ENCODE assay signal across 9 cellular contexts in the genomic region with DNA sequence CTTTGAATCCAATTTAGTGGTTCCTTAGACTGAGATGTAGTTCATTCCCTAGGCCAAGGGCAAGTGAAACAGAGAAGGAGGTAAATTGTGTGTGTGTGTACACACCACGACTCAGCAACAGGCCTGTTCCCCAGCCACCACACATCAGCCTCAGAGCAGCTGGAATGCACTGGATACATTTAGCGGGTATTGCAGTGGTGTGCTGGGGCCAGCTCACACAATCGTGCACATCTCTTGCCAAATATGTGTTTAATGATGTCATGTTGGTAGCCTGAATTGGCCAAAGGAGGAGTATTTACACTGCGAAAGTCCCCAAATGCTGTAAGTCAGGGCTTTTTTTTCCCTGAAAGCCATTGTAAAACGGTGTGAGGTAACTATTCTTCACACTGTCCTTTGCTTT.
DNase-seq lines count a peak whose midpoint lies in the region; ATAC-seq and TF ChIP-seq lines count a peak whose summit lies in the region.
"Had no signal": no experiment of that assay in that cellular context is flagged by ENCODE, and none has a peak within 500 bp of the region (broad histone marks: within the 10 kb centered on the region; RNA-seq: fewer than 3 reads in every experiment).

No MANE protein-coding gene starts in this region.

- ATAC-seq in PC-3 (peak; percentile 73), HG03521 (IDR thresholded peaks at IDR 0.05; ENCODE audit: unreplicated experiment) (no peak)

- H3K4me1 Mint-ChIP-seq in Caco-2 (ENCODE audit: low read depth, unreplicated experiment): peaks cover 6% of the 10 kb centered on the region

- peak overlapping the region; percentile 63 for H3K27ac Mint-ChIP-seq in Caco-2 (ENCODE audit: unreplicated experiment)

- H3K4ac ChIP-seq in trophoblast cell (ENCODE audit: low read depth, low read length): no peak overlapping the region

- H3K27ac ChIP-seq in PC-3 (ENCODE audit: low read length) (no peak overlapping the region), trophoblast cell (ENCODE audit: low read depth, low read length) (no peak overlapping the region)

- H3K36me3 Mint-ChIP-seq in Caco-2 (ENCODE audit: insufficient read depth, unreplicated experiment): peaks cover 63% of the 10 kb centered on the region

- no peak overlapping the region for H4K12ac ChIP-seq in trophoblast cell (ENCODE audit: low read depth, low read length)

- no peaks in the 10 kb centered on the region for H3K9me2 ChIP-seq in PC-3 (replicated peaks; ENCODE audit: low read length)

- WGBS in trophoblast cell (ENCODE audit: extremely low coverage, insufficient coverage, insufficient read length): no CpG with 5 or more reads among the region's 5 CpGs

- no peaks in the 10 kb centered on the region for H3K4me1 ChIP-seq in Caco-2
- H3K4me1 ChIP-seq in PC-3 (ENCODE audit: insufficient read depth, low read length): peaks cover 10% of the 10 kb centered on the region
- peaks cover 0 to 5% of the 10 kb centered on the region in 2 experiments for H3K4me1 ChIP-seq in trophoblast cell (ENCODE audit: control insufficient read depth in 1 of 2, insufficient read depth in 2 of 2, low read length in 2 of 2)

- H2BK5ac ChIP-seq in trophoblast cell (ENCODE audit: low read depth, low read length, poor library complexity): no peak overlapping the region

- H2AFZ ChIP-seq in PC-3 (ENCODE audit: low read length) (no peak overlapping the region), trophoblast cell (ENCODE audit: insufficient read depth, low read length, poor library complexity) (no peak overlapping the region)

- no peak overlapping the region for H3K4me2 ChIP-seq in PC-3 (ENCODE audit: low read length)
- no peak overlapping the region for H3K4me2 ChIP-seq in trophoblast cell (ENCODE audit: low read length)

- H3K9me3 ChIP-seq in Caco-2 (no peaks in the 10 kb centered on the region), PC-3 (ENCODE audit: low read length) (no peaks in the 10 kb centered on the region), trophoblast cell (ENCODE audit: insufficient read depth, low read depth, low read length) (no peaks in the 10 kb centered on the region)

- H4K8ac ChIP-seq in trophoblast cell (ENCODE audit: low read depth, low read length): no peak overlapping the region

- CTCF ChIA-PET in Caco-2 (lab: Charles Lee): interaction anchor here (0.7 kb wide), 1 partner anchor 1561 kb away, joined by 3 read pairs; no protein-coding TSS in a partner anchor
- CTCF ChIA-PET in PC-3 (lab: Charles Lee): no interaction called here

- no peaks in the 10 kb centered on the region for H3F3A ChIP-seq in PC-3 (ENCODE audit: low read length, unreplicated experiment)

- no peaks in the 10 kb centered on the region for H3K79me1 ChIP-seq in trophoblast cell (ENCODE audit: low read length)

- no peak overlapping the region for H3K4me3 Mint-ChIP-seq in Caco-2 (ENCODE audit: unreplicated experiment)

- no peak overlapping the region for H2AK5ac ChIP-seq in trophoblast cell (ENCODE audit: low read length)

- H3K27me3 Mint-ChIP-seq in Caco-2 (ENCODE audit: insufficient read depth, unreplicated experiment): no peaks in the 10 kb centered on the region

- peak in 1 of 2 experiments; percentile 38 for DNase-seq in Caco-2
- DNase-seq in PC-3: peak; percentile 45
- peak; percentile 93 for DNase-seq in fibroblast of pulmonary artery (ENCODE audit: low read depth)
- peak; percentile 58 to 62 for DNase-seq in trophoblast cell
- no peak for DNase-seq in NOMO-1 treated with DMSO at 0.1 percent for 48 hours (lab: John Stamatoyannopoulos, UW; ENCODE audit: unreplicated experiment)
- DNase-seq in NCI-H345 treated with DMSO at 0.1 percent for 48 hours (lab: John Stamatoyannopoulos, UW; ENCODE audit: unreplicated experiment): no peak
- no peak for DNase-seq in NK-92 treated with Interleukin-12 subunit alpha and Interleukin-12 subunit beta, amount 100 ng/mL, for 24 hours (lab: John Stamatoyannopoulos, UW)
- DNase-seq: RPMI8226 had no signal

- H3K79me2 ChIP-seq in PC-3 (ENCODE audit: low read length): peaks cover 32% of the 10 kb centered on the region
- H3K79me2 ChIP-seq in trophoblast cell (ENCODE audit: control insufficient read depth, insufficient read depth, low read length, poor library complexity): no peaks in the 10 kb centered on the region

- no peak overlapping the region for H2BK120ac ChIP-seq in trophoblast cell (ENCODE audit: insufficient read depth, low read length, poor library complexity)

- no peak overlapping the region for H3K18ac ChIP-seq in trophoblast cell (ENCODE audit: low read length)

- no peaks in the 10 kb centered on the region for H3K9me3 Mint-ChIP-seq in Caco-2 (ENCODE audit: unreplicated experiment)

- H3K36me3 ChIP-seq in Caco-2 (ENCODE audit: control insufficient read depth, insufficient read depth, low read length) (peaks cover 5% of the 10 kb centered on the region), PC-3 (ENCODE audit: low read depth, low read length) (peaks cover 7% of the 10 kb centered on the region; the same call in 1 of the 2 replicates), trophoblast cell (ENCODE audit: control insufficient read depth in 1 of 2, insufficient read depth in 2 of 2, low read length in 2 of 2) (peaks cover 37 to 51% of the 10 kb centered on the region in 2 experiments)

- no peak overlapping the region for H3K23ac ChIP-seq in trophoblast cell (ENCODE audit: low read length)

- H3K9ac ChIP-seq in PC-3 (ENCODE audit: low read length): no peak overlapping the region
- no peak overlapping the region for H3K9ac ChIP-seq in trophoblast cell (ENCODE audit: low read length)

- POLR2A ChIA-PET in Caco-2 (lab: Charles Lee): no interaction called here
- POLR2A ChIA-PET in PC-3 (lab: Charles Lee; ENCODE audit: unreplicated experiment): no interaction called here

- H3K4me3 ChIP-seq in Caco-2 (ENCODE audit: low read depth, low read length) (no peak overlapping the region), PC-3 (ENCODE audit: low read length) (no peak overlapping the region), fibroblast of pulmonary artery (replicated peaks; ENCODE audit: low read depth, low read length) (no peak overlapping the region), trophoblast cell (ENCODE audit: low read depth, low read length) (no peak overlapping the region)

- TF ChIP-seq CTCF in Caco-2 (IDR thresholded peaks at IDR 0.05; ENCODE audit: insufficient read depth in 1 of 2, low read depth in 1 of 2, low read length in 1 of 2, severe bottlenecking in 1 of 2, unreplicated experiment in 1 of 2): no peak
- no peak for TF ChIP-seq CTCF in PC-3 (conservative IDR thresholded peaks at IDR 0.05; ENCODE audit: low read depth, low read length)
- no peak for TF ChIP-seq CTCF in fibroblast of pulmonary artery (IDR thresholded peaks at IDR 0.05; ENCODE audit: low read length, missing control alignments)

- H4K20me1 ChIP-seq in PC-3 (ENCODE audit: low read length): 0 out of 2 replicates have a peak, but pooled peaks cover 11% of the 10 kb centered on the region

- no peaks in the 10 kb centered on the region for H3K27me3 ChIP-seq in Caco-2 (replicated peaks; ENCODE audit: control insufficient read depth, insufficient read depth, low read length)
- H3K27me3 ChIP-seq in PC-3 (ENCODE audit: low read length): no peaks in the 10 kb centered on the region
- H3K27me3 ChIP-seq in trophoblast cell (ENCODE audit: insufficient read depth, low read length): no peaks in the 10 kb centered on the region

- no peak overlapping the region for H4K91ac ChIP-seq in trophoblast cell (ENCODE audit: low read depth, low read length)

- intact Hi-C loops in Caco-2 (cut with micrococcal nuclease; ENCODE audit: unreplicated experiment): no loop called here
- intact Hi-C loops in PC-3 (cut with micrococcal nuclease): no loop called here

- BruUV-seq in Caco-2 (replicated peaks; lab: Mats Ljungman, UMichigan): no TSS peak
- BruUV-seq in PC-3 (replicated peaks; lab: Mats Ljungman, UMichigan): no TSS peak

- H2BK12ac ChIP-seq in trophoblast cell (ENCODE audit: low read length): no peak overlapping the region

- H3K14ac ChIP-seq in trophoblast cell (ENCODE audit: low read length): no peak overlapping the region

Comparison
In these comparisons a context has a peak if more than half of its experiments do, and no peak if none do; other contexts are left out.
1. DNase-seq: peak in PC-3 (single experiment), fibroblast of pulmonary artery (single experiment) and trophoblast cell (2 of 2); none in NOMO-1 treated with DMSO at 0.1 percent for 48 hours (single experiment), NCI-H345 treated with DMSO at 0.1 percent for 48 hours (single experiment) and NK-92 treated with Interleukin-12 subunit alpha and Interleukin-12 subunit beta, amount 100 ng/mL, for 24 hours (single experiment).